In the genomic region with DNA sequence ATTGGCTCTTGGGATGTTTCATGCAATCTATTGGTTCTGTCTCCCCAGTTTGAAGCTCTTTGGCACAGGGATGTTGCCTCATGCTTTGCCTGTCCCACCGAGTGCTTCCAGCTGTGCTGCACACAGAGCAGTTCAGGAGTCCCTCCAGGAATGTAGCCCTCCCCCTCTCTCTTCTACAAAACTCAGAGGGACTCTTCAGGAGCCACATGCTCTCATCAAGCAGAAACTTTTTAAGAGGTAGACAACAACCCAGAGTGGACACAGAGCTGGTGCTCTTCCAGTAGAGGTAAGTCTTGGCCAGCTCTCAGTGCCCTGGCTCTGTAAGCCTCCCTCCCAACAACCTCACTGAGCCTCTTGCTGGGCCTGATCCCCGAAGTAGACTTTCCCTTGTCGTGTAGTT, we compare ENCODE assay signal across 16 cellular contexts. TPM values are rescaled to one million over a fixed set of nuclear protein-coding genes. Genes with fewer than 3 reads are reported as not detected.
DNase-seq lines count a peak whose midpoint lies in the region; TF ChIP-seq lines count a peak whose summit lies in the region.
"Had no signal": no experiment of that assay in that cellular context is flagged by ENCODE, and none has a peak within 500 bp of the region (broad histone marks: within the 10 kb centered on the region; RNA-seq: fewer than 3 reads in every experiment).

No MANE protein-coding gene starts in this region.

- H3K4me3 ChIP-seq in Caco-2 (ENCODE audit: low read depth, low read length) (no peak overlapping the region), adrenal gland (no peak overlapping the region), iPS-18a (ENCODE audit: low read length) (peak overlapping the region; percentile 8), trophoblast cell (ENCODE audit: low read depth, low read length) (no peak overlapping the region)
- H3K4me3 ChIP-seq in CD8-positive, alpha-beta memory T cell (ENCODE audit: low read length): no peak overlapping the region

- TF ChIP-seq CTCF in Caco-2 (IDR thresholded peaks at IDR 0.05; ENCODE audit: insufficient read depth in 1 of 2, low read depth in 1 of 2, low read length in 1 of 2, severe bottlenecking in 1 of 2, unreplicated experiment in 1 of 2): no peak
- TF ChIP-seq CTCF in adrenal gland (IDR thresholded peaks at IDR 0.05): no peak

- no peak for DNase-seq in Caco-2
- peak in 4 of 7 donors; percentile 26 to 72 (median 37) for DNase-seq in adrenal gland
- DNase-seq in trophoblast cell: no peak
- no peak for DNase-seq in AML-193 (lab: John Stamatoyannopoulos, UW)
- DNase-seq in DMS153 treated with DMSO at 0.1 percent for 48 hours (lab: John Stamatoyannopoulos, UW; ENCODE audit: unreplicated experiment): no peak
- no peak for DNase-seq in CD8-positive, alpha-beta memory T cell
- no peak for DNase-seq in amygdala (lab: John Stamatoyannopoulos, UW)
- DNase-seq: activated B cell treated with CpG ODN at 0.5 μM for 24 hours; activated CD8-positive, alpha-beta memory T cell treated with anti-CD3 and anti-CD28 coated beads, Interleukin-2, amount 50 U/mL, for 4 hours; DMS79; HFFc6; NCI-H1417 treated with DMSO at 0.1 percent for 48 hours; NCI-H446; stimulated activated naive CD4-positive, alpha-beta T cell treated with Interleukin-2 at 50 U/mL for 16 hours had no signal

- no peak overlapping the region for H2BK120ac ChIP-seq in trophoblast cell (ENCODE audit: insufficient read depth, low read length, poor library complexity)

- 62 to 77% (median 67%) methylated on average over 3 of the region's 3 CpGs for WGBS in adrenal gland, 4 donors
- WGBS in trophoblast cell (ENCODE audit: extremely low coverage, insufficient coverage, insufficient read length): no CpG with 5 or more reads among the region's 3 CpGs

- no peaks in the 10 kb centered on the region for H3K27me3 Mint-ChIP-seq in Caco-2 (ENCODE audit: insufficient read depth, unreplicated experiment)
- H3K27me3 Mint-ChIP-seq in CD8-positive, alpha-beta memory T cell: peaks cover 11 to 30% of the 10 kb centered on the region in 2 donors

- H3K18ac ChIP-seq in trophoblast cell (ENCODE audit: low read length): no peak overlapping the region

- H3K9me3 ChIP-seq in Caco-2: no peaks in the 10 kb centered on the region
- no peaks in the 10 kb centered on the region for H3K9me3 ChIP-seq in adrenal gland (replicated peaks in 1 of 3)
- no peaks in the 10 kb centered on the region for H3K9me3 ChIP-seq in iPS-18a (ENCODE audit: control insufficient read depth, low read depth, low read length)
- H3K9me3 ChIP-seq in trophoblast cell (ENCODE audit: insufficient read depth, low read depth, low read length): no peaks in the 10 kb centered on the region
- no peaks in the 10 kb centered on the region for H3K9me3 ChIP-seq in CD8-positive, alpha-beta memory T cell (ENCODE audit: low read length)

- H3K36me3 ChIP-seq in Caco-2 (ENCODE audit: control insufficient read depth, insufficient read depth, low read length): no peaks in the 10 kb centered on the region
- H3K36me3 ChIP-seq in adrenal gland (replicated peaks in 1 of 2): no peaks in the 10 kb centered on the region
- no peaks in the 10 kb centered on the region for H3K36me3 ChIP-seq in iPS-18a (ENCODE audit: control insufficient read depth, low read depth, low read length)
- H3K36me3 ChIP-seq in trophoblast cell (ENCODE audit: control insufficient read depth in 1 of 2, insufficient read depth in 2 of 2, low read length in 2 of 2): no peaks in the 10 kb centered on the region
- no peaks in the 10 kb centered on the region for H3K36me3 ChIP-seq in CD8-positive, alpha-beta memory T cell (ENCODE audit: insufficient read depth, low read length)

- BruUV-seq in Caco-2 (replicated peaks; lab: Mats Ljungman, UMichigan): no TSS peak

- H3K79me1 ChIP-seq in trophoblast cell (ENCODE audit: low read length): peaks cover 4% of the 10 kb centered on the region

- no peak overlapping the region for H3K23ac ChIP-seq in trophoblast cell (ENCODE audit: low read length)

- H3K4me1 Mint-ChIP-seq in Caco-2 (ENCODE audit: low read depth, unreplicated experiment): peaks cover 32% of the 10 kb centered on the region
- no peaks in the 10 kb centered on the region for H3K4me1 Mint-ChIP-seq in CD8-positive, alpha-beta memory T cell
- H3K4me1 Mint-ChIP-seq: activated B cell treated with CpG ODN at 0.5 μM for 24 hours; activated naive CD4-positive, alpha-beta T cell treated with anti-CD3 and anti-CD28 coated beads, Interleukin-2, amount 50 U/mL, for 24 hours had no signal

- no peaks in the 10 kb centered on the region for H3K27me3 ChIP-seq in Caco-2 (replicated peaks; ENCODE audit: control insufficient read depth, insufficient read depth, low read length)
- H3K27me3 ChIP-seq in adrenal gland: no peaks in the 10 kb centered on the region
- no peaks in the 10 kb centered on the region for H3K27me3 ChIP-seq in iPS-18a (ENCODE audit: control insufficient read depth, insufficient read depth, low read length)
- no peaks in the 10 kb centered on the region for H3K27me3 ChIP-seq in trophoblast cell (ENCODE audit: insufficient read depth, low read length)
- peaks cover 5% of the 10 kb centered on the region for H3K27me3 ChIP-seq in CD8-positive, alpha-beta memory T cell (ENCODE audit: insufficient read depth, low read length, poor library complexity, severe bottlenecking)

- POLR2A ChIA-PET in Caco-2 (lab: Charles Lee): no interaction called here
- POLR2A ChIA-PET in CD8-positive, alpha-beta memory T cell (lab: Charles Lee): no interaction called here

- no peaks in the 10 kb centered on the region for H3K79me2 ChIP-seq in trophoblast cell (ENCODE audit: control insufficient read depth, insufficient read depth, low read length, poor library complexity)

- CTCF ChIA-PET in Caco-2 (lab: Charles Lee): interaction anchor here (1.8 to 2.3 kb wide), 2 partner anchors 12 to 45 kb away, joined by 6 to 13 read pairs; a partner anchor contains a TSS
- CTCF ChIA-PET in CD8-positive, alpha-beta memory T cell (lab: Charles Lee): no interaction called here

- H3K27ac Mint-ChIP-seq in Caco-2 (ENCODE audit: unreplicated experiment): peak overlapping the region; percentile 51
- H3K27ac Mint-ChIP-seq in CD8-positive, alpha-beta memory T cell: no peak overlapping the region
- H3K27ac Mint-ChIP-seq: activated B cell treated with CpG ODN at 0.5 μM for 24 hours; activated naive CD4-positive, alpha-beta T cell treated with anti-CD3 and anti-CD28 coated beads, Interleukin-2, amount 50 U/mL, for 24 hours; HFFc6 had no signal

- no peak overlapping the region for H3K14ac ChIP-seq in trophoblast cell (ENCODE audit: low read length)

- H2BK5ac ChIP-seq in trophoblast cell (ENCODE audit: low read depth, low read length, poor library complexity): no peak overlapping the region

- no peak overlapping the region for H4K8ac ChIP-seq in trophoblast cell (ENCODE audit: low read depth, low read length)

- no peak overlapping the region for H4K91ac ChIP-seq in trophoblast cell (ENCODE audit: low read depth, low read length)

- H3K4me1 ChIP-seq in Caco-2: peaks cover 22% of the 10 kb centered on the region
- H3K4me1 ChIP-seq in adrenal gland (replicated peaks in 1 of 2): no peaks in the 10 kb centered on the region
- H3K4me1 ChIP-seq in iPS-18a (ENCODE audit: control insufficient read depth, low read depth, low read length): peaks cover 12% of the 10 kb centered on the region
- peaks cover 0 to 10% of the 10 kb centered on the region in 2 experiments for H3K4me1 ChIP-seq in trophoblast cell (ENCODE audit: control insufficient read depth in 1 of 2, insufficient read depth in 2 of 2, low read length in 2 of 2)
- no peaks in the 10 kb centered on the region for H3K4me1 ChIP-seq in CD8-positive, alpha-beta memory T cell (ENCODE audit: insufficient read depth, low read length)

- no peak overlapping the region for H3K9ac ChIP-seq in iPS-18a (ENCODE audit: low read length)
- H3K9ac ChIP-seq in trophoblast cell (ENCODE audit: low read length): no peak overlapping the region

- no peak overlapping the region for H3K4me2 ChIP-seq in trophoblast cell (ENCODE audit: low read length)

- intact Hi-C loops in Caco-2 (cut with micrococcal nuclease; ENCODE audit: unreplicated experiment) (loop anchor here (1.0 to 5.0 kb wide), 4 partner anchors 11 to 287 kb away; a partner anchor contains a TSS), adrenal gland (cut with DNase I) (loop anchor here (5.0 kb wide), 1 partner anchor 42 kb away; no protein-coding TSS in a partner anchor)

- no peak overlapping the region for H4K12ac ChIP-seq in trophoblast cell (ENCODE audit: low read depth, low read length)

- H3K27ac ChIP-seq in adrenal gland (no peak overlapping the region), iPS-18a (ENCODE audit: low read length) (no peak overlapping the region), trophoblast cell (ENCODE audit: low read depth, low read length) (no peak overlapping the region)
- no peak overlapping the region for H3K27ac ChIP-seq in CD8-positive, alpha-beta memory T cell (ENCODE audit: low read depth, low read length)

- no peak overlapping the region for H2AK5ac ChIP-seq in trophoblast cell (ENCODE audit: low read length)

- H3K4ac ChIP-seq in trophoblast cell (ENCODE audit: low read depth, low read length): no peak overlapping the region

- H3K4me3 Mint-ChIP-seq in Caco-2 (ENCODE audit: unreplicated experiment): no peak overlapping the region
- no peak overlapping the region for H3K4me3 Mint-ChIP-seq in CD8-positive, alpha-beta memory T cell
- H3K4me3 Mint-ChIP-seq: activated B cell treated with CpG ODN at 0.5 μM for 24 hours; activated naive CD4-positive, alpha-beta T cell treated with anti-CD3 and anti-CD28 coated beads, Interleukin-2, amount 50 U/mL, for 24 hours; HFFc6 had no signal

- no peak for TF ChIP-seq POLR2A in adrenal gland (IDR thresholded peaks at IDR 0.05)

- peak overlapping the region; percentile 70 for H2BK12ac ChIP-seq in trophoblast cell (ENCODE audit: low read length)

- H3K9me3 Mint-ChIP-seq in Caco-2 (ENCODE audit: unreplicated experiment): no peaks in the 10 kb centered on the region
- no peaks in the 10 kb centered on the region for H3K9me3 Mint-ChIP-seq in CD8-positive, alpha-beta memory T cell
- H3K9me3 Mint-ChIP-seq: activated B cell treated with CpG ODN at 0.5 μM for 24 hours; activated naive CD4-positive, alpha-beta T cell treated with anti-CD3 and anti-CD28 coated beads, Interleukin-2, amount 50 U/mL, for 24 hours; HFFc6 had no signal

- no peaks in the 10 kb centered on the region for H3K36me3 Mint-ChIP-seq in Caco-2 (ENCODE audit: insufficient read depth, unreplicated experiment)
- H3K36me3 Mint-ChIP-seq in CD8-positive, alpha-beta memory T cell: no peaks in the 10 kb centered on the region
- H3K36me3 Mint-ChIP-seq: activated naive CD4-positive, alpha-beta T cell treated with anti-CD3 and anti-CD28 coated beads, Interleukin-2, amount 50 U/mL, for 24 hours had no signal

- H2AFZ ChIP-seq in trophoblast cell (ENCODE audit: insufficient read depth, low read length, poor library complexity): no peak overlapping the region

RNA-seq across cellular contexts. Expression of a gene that starts 11.6 kb away (rescaled TPM):
- total RNA-seq in Caco-2 (2022) (2.9 and 3.1 TPM in 2 replicates), adrenal gland (10 to 100 TPM in 1 of 8 donors, 1 to 10 TPM in 7; 2.8 to 14.5 (median 6.3) TPM)
- 1 to 10 TPM; 1.7 to 5.7 (median 1.9) TPM for polyA plus RNA-seq in adrenal gland
- polyA plus RNA-seq in trophoblast cell (2013): 14.6 and 15.5 TPM in 2 replicates
- total RNA-seq in CD8-positive, alpha-beta memory T cell: under 1 TPM; 0.72 to 0.78 TPM
- not detected for polyA plus RNA-seq in CD8-positive, alpha-beta memory T cell

RNA-seq across cellular contexts. Expression of a gene that starts 52.1 kb away (rescaled TPM):
- total RNA-seq in Caco-2 (2022) (383 and 410 TPM in 2 replicates), adrenal gland (1 to 10 TPM; 1.8 to 9.0 (median 3.4) TPM)
- polyA plus RNA-seq in adrenal gland: 10 to 100 TPM in 1 of 3 donors, 1 to 10 TPM in 2; 2.0 to 12.0 (median 3.8) TPM
- polyA plus RNA-seq in trophoblast cell (2013): 111 and 114 TPM in 2 replicates
- total RNA-seq in CD8-positive, alpha-beta memory T cell: 10 to 100 TPM; 78.4 to 82.5 TPM
- polyA plus RNA-seq in CD8-positive, alpha-beta memory T cell: 10.5 TPM

Comparison
In these comparisons a context has a peak if more than half of its experiments do, and no peak if none do; other contexts are left out.
1. DNase-seq: peak in adrenal gland (4 of 7); none in Caco-2 (0 of 2), trophoblast cell (0 of 2), AML-193 (0 of 2), DMS153 treated with DMSO at 0.1 percent for 48 hours (single experiment), CD8-positive, alpha-beta memory T cell (0 of 5) and amygdala (0 of 56).
2. RNA of a gene that starts 52.1 kb away (total RNA-seq): 383 to 410 TPM in Caco-2 and 78.4 to 82.5 TPM in CD8-positive, alpha-beta memory T cell; 1.8 to 9.0 TPM in adrenal gland; every median in the first group is over 4 times any median in the second.